Comparison of ENCODE assay signal across 8 cellular contexts in genomic region chr17:10754109-10754508, GRCh38. TPM values are rescaled to one million over a fixed set of nuclear protein-coding genes. Genes with fewer than 3 reads are reported as not detected.
DNase-seq lines count a peak whose midpoint lies in the region; ATAC-seq, FAIRE-seq and TF ChIP-seq lines count a peak whose summit lies in the region.

No MANE protein-coding gene starts in this region.

- peak; percentile 14 to 48 for DNase-seq in T47D (ENCODE audit: low read depth in 1 of 2, low spot score in 1 of 2)
- no peak for DNase-seq in mammary epithelial cell
- DNase-seq in endothelial cell of umbilical vein (ENCODE audit: low read depth, low spot score), result no peak
- DNase-seq in testis, result peak; percentile 67
- DNase-seq in DMS79 (lab: John Stamatoyannopoulos, UW), result no peak
- no peak for DNase-seq in kidney glomerular epithelial cell (lab: John Stamatoyannopoulos, UW)

- H3K36me3 ChIP-seq in mammary epithelial cell (ENCODE audit: insufficient read depth, low read length) (no peaks in the 10 kb centered on the region), OCI-LY1 (ENCODE audit: insufficient read depth, low read length) (no peaks in the 10 kb centered on the region), endothelial cell of umbilical vein (ENCODE audit: control insufficient read depth in 2 of 2, extremely low read depth in 1 of 2, insufficient read depth in 2 of 2, low read length in 2 of 2) (no peaks in the 10 kb centered on the region), testis (ENCODE audit: low read depth, missing control alignments) (no peaks in the 10 kb centered on the region)

- ATAC-seq in GM18517 (IDR thresholded peaks at IDR 0.05; ENCODE audit: unreplicated experiment), result no peak

- no peaks in the 10 kb centered on the region for H3K27me3 ChIP-seq in mammary epithelial cell (ENCODE audit: insufficient read depth, low read length)
- H3K27me3 ChIP-seq in OCI-LY1 (ENCODE audit: insufficient read depth, low read length), result 0 out of 2 replicates have a peak, but pooled peaks cover 3% of the 10 kb centered on the region
- H3K27me3 ChIP-seq in endothelial cell of umbilical vein (ENCODE audit: control insufficient read depth in 2 of 2, insufficient read depth in 2 of 2, low read length in 2 of 2), result no peaks in the 10 kb centered on the region
- no peaks in the 10 kb centered on the region for H3K27me3 ChIP-seq in testis

- no peaks in the 10 kb centered on the region for H4K20me1 ChIP-seq in mammary epithelial cell (ENCODE audit: insufficient read depth, low read length)
- no peaks in the 10 kb centered on the region for H4K20me1 ChIP-seq in OCI-LY1 (ENCODE audit: insufficient read depth, low read length)
- no peaks in the 10 kb centered on the region for H4K20me1 ChIP-seq in endothelial cell of umbilical vein (replicated peaks; ENCODE audit: control insufficient read depth, extremely low read depth, insufficient read depth, low read length)

- H3K9me3 ChIP-seq in mammary epithelial cell (replicated peaks; ENCODE audit: insufficient read depth, low read length) (no peaks in the 10 kb centered on the region), OCI-LY1 (ENCODE audit: low read length) (no peaks in the 10 kb centered on the region), endothelial cell of umbilical vein (replicated peaks; ENCODE audit: control insufficient read depth, insufficient read depth, low read length) (no peaks in the 10 kb centered on the region), testis (no peaks in the 10 kb centered on the region)

- H3K4me3 ChIP-seq in mammary epithelial cell (replicated peaks in 1 of 3; ENCODE audit: insufficient read depth in 1 of 3, low read depth in 2 of 3, low read length in 3 of 3) (no peak overlapping the region), OCI-LY1 (ENCODE audit: low read depth, low read length, poor library complexity, severe bottlenecking) (no peak overlapping the region), endothelial cell of umbilical vein (replicated peaks in 1 of 3; ENCODE audit: insufficient read depth in 1 of 3, low read depth in 1 of 3, low read length in 3 of 3) (no peak overlapping the region), testis (no peak overlapping the region)

- POLR2A ChIA-PET in endothelial cell of umbilical vein (lab: Charles Lee), result no interaction called here

- dilution Hi-C loops in mammary epithelial cell (cut with HindIII; ENCODE audit: low sequenced_read_pairs) (no loop called here), endothelial cell of umbilical vein (cut with MboI; ENCODE audit: extremely low pct_ligation_motif_present, low sequenced_read_pairs) (no loop called here)

- no peak overlapping the region for H3K4me2 ChIP-seq in mammary epithelial cell (ENCODE audit: insufficient read depth, low read depth, low read length)
- no peak overlapping the region for H3K4me2 ChIP-seq in OCI-LY1 (ENCODE audit: low read length)
- H3K4me2 ChIP-seq in endothelial cell of umbilical vein (ENCODE audit: insufficient read depth, low read length), result no peak overlapping the region

- no peaks in the 10 kb centered on the region for H3K9me1 ChIP-seq in endothelial cell of umbilical vein (replicated peaks; ENCODE audit: control insufficient read depth, extremely low read depth, insufficient read depth, low read length)

- intact Hi-C loops in mammary epithelial cell (cut with micrococcal nuclease) (no loop called here), endothelial cell of umbilical vein (cut with micrococcal nuclease) (no loop called here), testis (cut with DNase I; ENCODE audit: low total_unique reads) (no loop called here)

- no peak for FAIRE-seq in endothelial cell of umbilical vein (lab: Jason Lieb, UNC)

- TF ChIP-seq POLR2A in endothelial cell of umbilical vein (IDR thresholded peaks at IDR 0.05; ENCODE audit: low read depth, low read length) (no peak), testis (IDR thresholded peaks at IDR 0.05) (no peak)

- no peaks in the 10 kb centered on the region for H3K9me2 ChIP-seq in OCI-LY1 (ENCODE audit: low read depth, low read length)

- H3K79me2 ChIP-seq in mammary epithelial cell (ENCODE audit: insufficient read depth, low read length) (no peaks in the 10 kb centered on the region), OCI-LY1 (ENCODE audit: insufficient read depth, low read length) (no peaks in the 10 kb centered on the region), endothelial cell of umbilical vein (ENCODE audit: control insufficient read depth, insufficient read depth, low read length) (no peaks in the 10 kb centered on the region)

- H3K27ac ChIP-seq in mammary epithelial cell (ENCODE audit: insufficient read depth, low read depth, low read length), result no peak overlapping the region
- no peak overlapping the region for H3K27ac ChIP-seq in OCI-LY1 (ENCODE audit: low read depth, low read length, poor library complexity, severe bottlenecking)
- H3K27ac ChIP-seq in endothelial cell of umbilical vein (ENCODE audit: insufficient read depth, low read depth, low read length), result no peak overlapping the region
- no peak overlapping the region for H3K27ac ChIP-seq in testis

- H2AFZ ChIP-seq in mammary epithelial cell (ENCODE audit: low read depth, low read length) (no peak overlapping the region), OCI-LY1 (ENCODE audit: low read length) (no peak overlapping the region), endothelial cell of umbilical vein (ENCODE audit: low read depth, low read length) (no peak overlapping the region)

- TF ChIP-seq CTCF in mammary epithelial cell (conservative IDR thresholded peaks at IDR 0.05 in 1 of 2, IDR thresholded peaks at IDR 0.05 in 1 of 2; ENCODE audit: extremely low read depth in 1 of 2, insufficient read depth in 1 of 2, low read depth in 1 of 2, low read length in 2 of 2) (peak in 1 of 2 donors; percentile 32), OCI-LY1 (IDR thresholded peaks at IDR 0.05; ENCODE audit: low read length) (peak; percentile 53), endothelial cell of umbilical vein (IDR thresholded peaks at IDR 0.05; ENCODE audit: extremely low read depth in 1 of 2, insufficient read depth in 1 of 2, low read depth in 1 of 2, low read length in 2 of 2) (peak; percentile 18 to 28), testis (IDR thresholded peaks at IDR 0.05) (no peak)

- no peaks in the 10 kb centered on the region for H3K4me1 ChIP-seq in mammary epithelial cell (ENCODE audit: insufficient read depth, low read length)
- no peaks in the 10 kb centered on the region for H3K4me1 ChIP-seq in OCI-LY1 (ENCODE audit: insufficient read depth, low read length, severe bottlenecking)
- H3K4me1 ChIP-seq in endothelial cell of umbilical vein (ENCODE audit: control insufficient read depth, extremely low read depth, insufficient read depth, low read length), result no peaks in the 10 kb centered on the region
- H3K4me1 ChIP-seq in testis, result peaks cover 4% of the 10 kb centered on the region

- 19% methylated on average over 2 of the region's 2 CpGs for WGBS in mammary epithelial cell (ENCODE audit: low coverage, missing lambda C conversion rate)
- WGBS in testis, 2 donors, result 79 to 88% methylated on average over 2 of the region's 2 CpGs

- CTCF ChIA-PET in mammary epithelial cell (lab: Charles Lee; ENCODE audit: low non-redundant PET), result no interaction called here
- CTCF ChIA-PET in endothelial cell of umbilical vein (lab: Charles Lee), result interaction anchor here (1.1 to 1.8 kb wide), 3 partner anchors 16 to 107 kb away, joined by 3 to 5 read pairs (median 4); no protein-coding TSS in a partner anchor

- in situ Hi-C loops in T47D (cut with HindIII; ENCODE audit: low pct_unique_long_range_greater_than_20kb, low sequenced_read_pairs), result no loop called here
- in situ Hi-C loops in mammary epithelial cell (cut with MboI; ENCODE audit: low sequenced_read_pairs in 2 of 2), result no loop called here

- H3K9ac ChIP-seq in mammary epithelial cell (ENCODE audit: insufficient read depth, low read length), result no peak overlapping the region
- no peak overlapping the region for H3K9ac ChIP-seq in OCI-LY1 (ENCODE audit: low read length)
- H3K9ac ChIP-seq in endothelial cell of umbilical vein (replicated peaks; ENCODE audit: extremely low read depth, insufficient read depth, low read length), result no peak overlapping the region

- BruUV-seq in mammary epithelial cell (replicated peaks; lab: Mats Ljungman, UMichigan) (no TSS peak), endothelial cell of umbilical vein (replicated peaks; lab: Mats Ljungman, UMichigan) (no TSS peak)

- no peaks in the 10 kb centered on the region for H3F3A ChIP-seq in OCI-LY1 (ENCODE audit: insufficient read depth, low read length)

RNA-seq across cellular contexts. Expression of gene TMEM220, which starts 24.3 kb away (rescaled TPM):
- 1 to 10 TPM; 2.0 to 2.1 TPM for total RNA-seq in mammary epithelial cell
- polyA plus RNA-seq in mammary epithelial cell, result 1.3 TPM
- not detected for polyA minus RNA-seq in mammary epithelial cell
- total RNA-seq in endothelial cell of umbilical vein, result 10.4 and 11.2 TPM in 2 replicates
- polyA plus RNA-seq in endothelial cell of umbilical vein, result 2.1 and 3.6 TPM in 2 replicates
- polyA plus RNA-seq in endothelial cell of umbilical vein (2011; cell fraction: cytosol; rRNA removed), result 1.4 and 1.6 TPM in 2 replicates
- 2.0 and 3.4 TPM in 2 replicates for polyA plus RNA-seq in endothelial cell of umbilical vein (2011; cell fraction: nucleus; rRNA removed)
- 5.0 and 8.0 TPM in 2 replicates for polyA plus RNA-seq in endothelial cell of umbilical vein (2012)
- polyA minus RNA-seq in endothelial cell of umbilical vein, result 1.2 and 1.3 TPM in 2 replicates
- polyA minus RNA-seq in endothelial cell of umbilical vein (2011; cell fraction: cytosol; rRNA and poly(A)+ RNA removed), result not detected
- polyA minus RNA-seq in endothelial cell of umbilical vein (2011; cell fraction: nucleus; rRNA and poly(A)+ RNA removed), result 0.96 and 1.3 TPM in 2 replicates
- total RNA-seq in testis, result 10 to 100 TPM; 16.2 to 22.2 TPM
- 53.1 TPM for polyA plus RNA-seq in testis (ENCODE audit: insufficient read depth, low read depth, low replicate concordance)

RNA-seq across cellular contexts. Expression of gene TMEM238L, which starts 49.8 kb away (rescaled TPM):
- not detected for total RNA-seq in mammary epithelial cell
- not detected for polyA plus RNA-seq in mammary epithelial cell
- polyA minus RNA-seq in mammary epithelial cell, result not detected
- not detected in 2 replicates for total RNA-seq in endothelial cell of umbilical vein
- polyA plus RNA-seq in endothelial cell of umbilical vein, result not detected in 2 replicates
- polyA plus RNA-seq in endothelial cell of umbilical vein (2011; cell fraction: cytosol; rRNA removed), result not detected in 2 replicates
- not detected in 2 replicates for polyA plus RNA-seq in endothelial cell of umbilical vein (2011; cell fraction: nucleus; rRNA removed)
- polyA plus RNA-seq in endothelial cell of umbilical vein (2012), result not detected in 2 replicates
- polyA minus RNA-seq in endothelial cell of umbilical vein, result not detected in 2 replicates
- not detected for polyA minus RNA-seq in endothelial cell of umbilical vein (2011; cell fraction: cytosol; rRNA and poly(A)+ RNA removed)
- polyA minus RNA-seq in endothelial cell of umbilical vein (2011; cell fraction: nucleus; rRNA and poly(A)+ RNA removed), result not detected in 2 replicates
- not detected for total RNA-seq in testis
- not detected for polyA plus RNA-seq in testis (ENCODE audit: insufficient read depth, low read depth, low replicate concordance)

RNA-seq across cellular contexts. Expression of gene ADPRM, which starts 56.7 kb away (rescaled TPM):
- total RNA-seq in mammary epithelial cell (10 to 100 TPM in 1 of 2 donors, 1 to 10 TPM in 1; 8.8 to 10.2 TPM), endothelial cell of umbilical vein (7.6 and 7.9 TPM in 2 replicates), testis (10 to 100 TPM in 1 of 2 donors, 1 to 10 TPM in 1; 8.0 to 13.8 TPM)
- polyA plus RNA-seq in mammary epithelial cell (6.6 TPM), endothelial cell of umbilical vein (7.2 and 7.4 TPM in 2 replicates), testis (ENCODE audit: insufficient read depth, low read depth, low replicate concordance) (9.0 TPM)
- polyA minus RNA-seq in mammary epithelial cell (32.8 TPM), endothelial cell of umbilical vein (7.7 and 10.9 TPM in 2 replicates)
- 9.0 and 9.9 TPM in 2 replicates for polyA plus RNA-seq in endothelial cell of umbilical vein (2011; cell fraction: cytosol; rRNA removed)
- 3.4 and 4.3 TPM in 2 replicates for polyA plus RNA-seq in endothelial cell of umbilical vein (2011; cell fraction: nucleus; rRNA removed)
- polyA plus RNA-seq in endothelial cell of umbilical vein (2012), result 12.9 and 14.0 TPM in 2 replicates
- polyA minus RNA-seq in endothelial cell of umbilical vein (2011; cell fraction: cytosol; rRNA and poly(A)+ RNA removed), result 2.2 TPM
- polyA minus RNA-seq in endothelial cell of umbilical vein (2011; cell fraction: nucleus; rRNA and poly(A)+ RNA removed), result 5.0 and 5.8 TPM in 2 replicates

RNA-seq across cellular contexts. Expression of gene SCO1, which starts 56.8 kb away (rescaled TPM):
- total RNA-seq in mammary epithelial cell (10 to 100 TPM; 24.2 to 37.0 TPM), endothelial cell of umbilical vein (28.0 and 30.8 TPM in 2 replicates), testis (10 to 100 TPM; 23.9 to 31.9 TPM)
- polyA plus RNA-seq in mammary epithelial cell (18.4 TPM), endothelial cell of umbilical vein (10.4 and 11.9 TPM in 2 replicates), testis (ENCODE audit: insufficient read depth, low read depth, low replicate concordance) (25.7 TPM)
- polyA minus RNA-seq in mammary epithelial cell (16.9 TPM), endothelial cell of umbilical vein (12.5 and 21.0 TPM in 2 replicates)
- 13.3 TPM in 2 replicates for polyA plus RNA-seq in endothelial cell of umbilical vein (2011; cell fraction: cytosol; rRNA removed)
- 10.3 and 10.8 TPM in 2 replicates for polyA plus RNA-seq in endothelial cell of umbilical vein (2011; cell fraction: nucleus; rRNA removed)
- 27.1 and 29.7 TPM in 2 replicates for polyA plus RNA-seq in endothelial cell of umbilical vein (2012)
- 17.1 TPM for polyA minus RNA-seq in endothelial cell of umbilical vein (2011; cell fraction: cytosol; rRNA and poly(A)+ RNA removed)
- 10.3 and 20.3 TPM in 2 replicates for polyA minus RNA-seq in endothelial cell of umbilical vein (2011; cell fraction: nucleus; rRNA and poly(A)+ RNA removed)

Comparison
In these comparisons a context has a peak if more than half of its experiments do, and no peak if none do; other contexts are left out.
1. DNase-seq: peak in T47D (2 of 2) and testis (single experiment); none in mammary epithelial cell (single experiment), endothelial cell of umbilical vein (single experiment), DMS79 (single experiment) and kidney glomerular epithelial cell (single experiment).
2. CTCF ChIP-seq: peak in OCI-LY1 (single experiment) and endothelial cell of umbilical vein (2 of 2); none in testis (0 of 3).